2 cellular contexts compared by ENCODE assay signal in genomic region chr15:29759596-29759995, GRCh38.
TF ChIP-seq lines count a peak whose summit lies in the region.

No MANE protein-coding gene starts in this region.

TF ChIP-seq in HEK293, 187 proteins besides CTCF, POLR2A, EP300 and RAD21 (continued from another document):
- no peak for TF ChIP-seq ZNF785 (tag by site-specific recombination; IDR thresholded peaks at IDR 0.05)
- peak; percentile 48; the same call in 1 of the 2 replicates for TF ChIP-seq PRDM4 (tag by site-specific recombination; IDR thresholded peaks at IDR 0.05)
- no peak for TF ChIP-seq ZNF623 (tag by site-specific recombination; IDR thresholded peaks at IDR 0.05)
TF ChIP-seq in HEK293: peak in this region for 2.

TF ChIP-seq in endothelial cell of umbilical vein, 7 proteins besides CTCF, POLR2A, EP300 and RAD21 (continued from another document):
- TF ChIP-seq MAX (IDR thresholded peaks at IDR 0.05; ENCODE audit: insufficient read depth, insufficient read length) (no peak), FOS (IDR thresholded peaks at IDR 0.05; ENCODE audit: borderline replicate concordance, insufficient read depth, low read length) (no peak), JUN (IDR thresholded peaks at IDR 0.05; ENCODE audit: borderline replicate concordance, insufficient read depth, insufficient read length, low read depth) (no peak), GATA2 (IDR thresholded peaks at IDR 0.05; ENCODE audit: insufficient read depth, insufficient read length, low read depth, low read length) (no peak), MYC (IDR thresholded peaks at IDR 0.05; ENCODE audit: low read depth, low read length) (no peak), EZH2 (IDR thresholded peaks at IDR 0.05; ENCODE audit: borderline replicate concordance, low read depth, low read length, severe bottlenecking) (no peak)
